ENCODE assay signal across 2 cellular contexts in genomic region chr9:124469011-124469832, GRCh38.
TF ChIP-seq lines count a peak whose summit lies in the region.

No MANE protein-coding gene starts in this region.

TF ChIP-seq in H1, 55 proteins besides CTCF, POLR2A, EP300 and RAD21:
- TF ChIP-seq GTF2F1 (IDR thresholded peaks at IDR 0.05; ENCODE audit: borderline replicate concordance, low read depth, low read length) (no peak), KDM4A (IDR thresholded peaks at IDR 0.05; ENCODE audit: low read depth, low read length, severe bottlenecking) (no peak), GABPA (IDR thresholded peaks at IDR 0.05; ENCODE audit: borderline replicate concordance, insufficient read depth, low read length) (no peak), TCF12 (IDR thresholded peaks at IDR 0.05; ENCODE audit: low read depth, low read length) (no peak), SIRT6 (IDR thresholded peaks at IDR 0.05; ENCODE audit: low read length) (no peak), RXRA (IDR thresholded peaks at IDR 0.05; ENCODE audit: insufficient read depth, low read depth, low read length) (no peak), CHD1 (IDR thresholded peaks at IDR 0.05; ENCODE audit: low read depth, low read length) (no peak), CHD7 (IDR thresholded peaks at IDR 0.05; ENCODE audit: insufficient replicate concordance, low read length) (no peak), JUN (IDR thresholded peaks at IDR 0.05; ENCODE audit: low read depth, low read length) (no peak), EZH2 (IDR thresholded peaks at IDR 0.05; ENCODE audit: low read depth, low read length, severe bottlenecking) (no peak), SP1 (IDR thresholded peaks at IDR 0.05; ENCODE audit: low read depth, low read length) (no peak), SP4 (IDR thresholded peaks at IDR 0.05; ENCODE audit: low read length) (no peak), E2F6 (IDR thresholded peaks at IDR 0.05) (no peak), EGR1 (IDR thresholded peaks at IDR 0.05; ENCODE audit: borderline replicate concordance, low read depth, low read length) (no peak)
- TF ChIP-seq, protein P1, sequence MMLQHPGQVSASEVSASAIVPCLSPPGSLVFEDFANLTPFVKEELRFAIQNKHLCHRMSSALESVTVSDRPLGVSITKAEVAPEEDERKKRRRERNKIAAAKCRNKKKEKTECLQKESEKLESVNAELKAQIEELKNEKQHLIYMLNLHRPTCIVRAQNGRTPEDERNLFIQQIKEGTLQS (IDR thresholded peaks at IDR 0.05; ENCODE audit: insufficient read depth, low read depth, low read length), result no peak
TF ChIP-seq in H1: peak in this region for 0.

TF ChIP-seq in WTC11, 78 proteins besides CTCF, POLR2A, EP300 and RAD21:
- TF ChIP-seq, protein P2, sequence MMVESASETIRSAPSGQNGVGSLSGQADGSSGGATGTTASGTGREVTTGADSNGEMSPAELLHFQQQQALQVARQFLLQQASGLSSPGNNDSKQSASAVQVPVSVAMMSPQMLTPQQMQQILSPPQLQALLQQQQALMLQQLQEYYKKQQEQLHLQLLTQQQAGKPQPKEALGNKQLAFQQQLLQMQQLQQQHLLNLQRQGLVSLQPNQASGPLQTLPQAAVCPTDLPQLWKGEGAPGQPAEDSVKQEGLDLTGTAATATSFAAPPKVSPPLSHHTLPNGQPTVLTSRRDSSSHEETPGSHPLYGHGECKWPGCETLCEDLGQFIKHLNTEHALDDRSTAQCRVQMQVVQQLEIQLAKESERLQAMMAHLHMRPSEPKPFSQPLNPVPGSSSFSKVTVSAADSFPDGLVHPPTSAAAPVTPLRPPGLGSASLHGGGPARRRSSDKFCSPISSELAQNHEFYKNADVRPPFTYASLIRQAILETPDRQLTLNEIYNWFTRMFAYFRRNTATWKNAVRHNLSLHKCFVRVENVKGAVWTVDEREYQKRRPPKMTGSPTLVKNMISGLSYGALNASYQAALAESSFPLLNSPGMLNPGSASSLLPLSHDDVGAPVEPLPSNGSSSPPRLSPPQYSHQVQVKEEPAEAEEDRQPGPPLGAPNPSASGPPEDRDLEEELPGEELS (CRISPR knock-in tag; IDR thresholded peaks at IDR 0.05), result no peak
- TF ChIP-seq ETV6 (CRISPR knock-in tag; IDR thresholded peaks at IDR 0.05) (no peak), JAZF1 (CRISPR knock-in tag; IDR thresholded peaks at IDR 0.05) (no peak), OVOL2 (CRISPR knock-in tag; IDR thresholded peaks at IDR 0.05; ENCODE audit: borderline replicate concordance) (no peak), MXD4 (CRISPR knock-in tag; IDR thresholded peaks at IDR 0.05; ENCODE audit: borderline replicate concordance) (no peak), IRF2 (CRISPR knock-in tag; IDR thresholded peaks at IDR 0.05; ENCODE audit: borderline replicate concordance, low read depth) (no peak)
